In the genomic region with DNA sequence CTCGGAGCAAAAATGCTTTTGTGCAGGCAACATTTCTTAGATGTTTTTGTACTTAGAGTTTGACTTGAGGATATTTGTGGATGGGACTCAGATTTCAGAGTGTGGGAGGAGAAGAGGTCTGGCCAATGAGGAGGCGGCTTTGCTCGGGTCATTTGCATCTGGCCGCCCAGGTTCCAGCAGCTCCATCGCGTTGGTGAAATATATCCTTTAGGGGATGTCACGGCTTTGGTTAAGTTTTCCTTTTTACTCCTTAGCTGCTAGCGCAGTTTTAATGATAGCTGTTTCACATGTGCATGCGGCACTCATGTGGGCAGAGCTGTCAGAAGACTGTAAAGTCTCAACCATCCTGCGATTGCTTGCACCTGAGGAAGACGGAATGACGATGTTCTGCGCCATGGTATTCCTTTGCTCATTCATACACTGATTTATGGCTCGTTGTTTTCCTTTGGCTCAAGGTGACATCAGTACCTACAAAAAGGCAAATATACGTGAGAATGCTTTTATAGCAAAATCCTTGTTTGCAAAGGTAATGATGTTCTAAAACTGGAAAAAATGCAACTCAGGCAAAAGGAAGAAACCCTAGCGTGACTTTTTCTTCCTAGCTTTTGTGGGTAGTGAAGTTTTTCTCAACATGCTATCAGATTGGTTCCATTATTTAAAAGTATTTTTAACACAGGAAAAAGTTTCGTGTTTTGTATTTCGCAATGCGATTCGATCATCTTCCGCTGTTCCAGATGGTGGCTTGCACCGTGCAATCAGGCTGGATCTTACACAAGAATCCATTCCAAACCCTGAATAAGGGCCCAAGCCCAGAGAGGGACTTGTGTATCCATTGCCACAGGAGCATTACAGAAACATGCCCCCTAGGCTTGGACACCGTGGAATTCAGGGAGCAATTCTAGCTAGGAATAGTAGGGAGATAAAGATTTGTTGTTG, we compare ENCODE assay signal across 8 cellular contexts.
DNase-seq lines count a peak whose midpoint lies in the region; ATAC-seq and TF ChIP-seq lines count a peak whose summit lies in the region.

No MANE protein-coding gene starts in this region.

- whole genome bisulfite sequencing in H9 (ENCODE audit: extremely low coverage, insufficient read length, low lambda C conversion rate) = no CpG with 5 or more reads among the region's 23 CpGs

- ATAC-seq in left lobe of liver (peak; percentile 88), GM18502 (IDR thresholded peaks at IDR 0.05; ENCODE audit: poor library complexity, unreplicated experiment) (no peak)

- no peak overlapping the region for H4K91ac ChIP-seq in H9 (ENCODE audit: insufficient read length, low read depth, low read length)

- no peaks in the 10 kb centered on the region for H3K9me3 Mint-ChIP-seq in H9
- H3K9me3 Mint-ChIP-seq in activated CD4-positive, alpha-beta memory T cell treated with anti-CD3 and anti-CD28 coated beads for 36 hours = no peaks in the 10 kb centered on the region

- H2AK5ac ChIP-seq in H9 (ENCODE audit: insufficient read length, low read length) = no peak overlapping the region

- no peaks in the 10 kb centered on the region; a peak in 1 of 7 replicates for H3K36me3 Mint-ChIP-seq in H9 (ENCODE audit: insufficient read depth in 1 of 3, low read depth in 3 of 3)
- H3K36me3 Mint-ChIP-seq in activated CD4-positive, alpha-beta memory T cell treated with anti-CD3 and anti-CD28 coated beads for 36 hours = no peaks in the 10 kb centered on the region

- peak overlapping the region; percentile 58 for H3K4me2 ChIP-seq in H9 (ENCODE audit: insufficient read depth, insufficient read length, low read length)

- peaks cover 21 to 24% of the 10 kb centered on the region in 2 experiments for H3K4me1 Mint-ChIP-seq in H9
- no peaks in the 10 kb centered on the region for H3K4me1 Mint-ChIP-seq in activated CD4-positive, alpha-beta memory T cell treated with anti-CD3 and anti-CD28 coated beads for 36 hours (ENCODE audit: low read depth)

- peaks cover 16% of the 10 kb centered on the region for H3K27me3 Mint-ChIP-seq in H9 (ENCODE audit: low read depth)
- peaks cover 33% of the 10 kb centered on the region for H3K27me3 Mint-ChIP-seq in activated CD4-positive, alpha-beta memory T cell treated with anti-CD3 and anti-CD28 coated beads for 36 hours

- no peaks in the 10 kb centered on the region for H3K27me3 ChIP-seq in H9 (ENCODE audit: insufficient read depth, low read length)

- no peak overlapping the region for H2BK5ac ChIP-seq in H9 (ENCODE audit: insufficient read length, low read length)

- H2BK120ac ChIP-seq in H9 (ENCODE audit: low read depth, low read length, poor library complexity, severe bottlenecking) = no peak overlapping the region

- no peak overlapping the region for H3K27ac ChIP-seq in H9 (ENCODE audit: insufficient read length, low read depth, low read length)

- no peaks in the 10 kb centered on the region for H3K9me3 ChIP-seq in H9 (ENCODE audit: control insufficient read depth, low read depth, low read length)

- no peaks in the 10 kb centered on the region for H3K23me2 ChIP-seq in H9 (ENCODE audit: insufficient read length, low read depth, low read length, poor library complexity, severe bottlenecking)

- POLR2A ChIA-PET in activated CD4-positive, alpha-beta memory T cell treated with anti-CD3 and anti-CD28 coated beads for 36 hours (lab: Charles Lee) = no interaction called here

- H4K5ac ChIP-seq in H9 (ENCODE audit: insufficient read length, low read depth, low read length) = no peak overlapping the region

- peak overlapping the region; percentile 35 to 47; a peak in 3 of 5 replicates for H3K4me3 Mint-ChIP-seq in H9
- no peak overlapping the region for H3K4me3 Mint-ChIP-seq in activated CD4-positive, alpha-beta memory T cell treated with anti-CD3 and anti-CD28 coated beads for 36 hours

- H2BK12ac ChIP-seq in H9 (ENCODE audit: insufficient read length, low read depth, low read length) = no peak overlapping the region

- H2AFZ ChIP-seq in H9 (ENCODE audit: low read length) = no peak overlapping the region

- H3K56ac ChIP-seq in H9 (ENCODE audit: insufficient read length, low read depth, low read length) = no peak overlapping the region

- H3T11ph ChIP-seq in H9 (ENCODE audit: low read length) = no peak overlapping the region

- no peak overlapping the region for H2BK20ac ChIP-seq in H9 (ENCODE audit: low read depth, low read length, poor library complexity, severe bottlenecking)

- no peak overlapping the region for H3K9ac ChIP-seq in H9 (ENCODE audit: extremely low read depth, insufficient read length, low read length)

- no peak overlapping the region for H3K27ac Mint-ChIP-seq in H9
- H3K27ac Mint-ChIP-seq in activated CD4-positive, alpha-beta memory T cell treated with anti-CD3 and anti-CD28 coated beads for 36 hours = no peak overlapping the region

- H4K20me1 ChIP-seq in H9 (ENCODE audit: control insufficient read depth, insufficient read depth, insufficient read length) = peaks cover 2% of the 10 kb centered on the region

- no peaks in the 10 kb centered on the region for H3K79me2 ChIP-seq in H9 (ENCODE audit: insufficient read depth, low read length)

- no peak for TF ChIP-seq CTCF in H9 (conservative IDR thresholded peaks at IDR 0.05)

- H3K4me1 ChIP-seq in H9 (ENCODE audit: insufficient read depth, low read length) = peaks cover 4% of the 10 kb centered on the region; the same call in 1 of the 2 replicates

- H3K14ac ChIP-seq in H9 (ENCODE audit: insufficient read depth, low read length) = no peak overlapping the region

- no peak overlapping the region for H3K4ac ChIP-seq in H9 (ENCODE audit: low read depth, low read length)

- DNase-seq in H9 (peak; percentile 79), NCI-H748 treated with DMSO at 0.1 percent for 48 hours (lab: John Stamatoyannopoulos, UW) (peak; percentile 79), dermis blood vessel endothelial cell (peak; percentile 66), left lobe of liver (ENCODE audit: low spot score) (no peak), stromal cell of bone marrow (ENCODE audit: low read depth) (peak; percentile 88)
- DNase-seq in effector CD8-positive, alpha-beta T cell (lab: John Stamatoyannopoulos, UW) = no peak
- DNase-seq in activated CD4-positive, alpha-beta memory T cell treated with anti-CD3 and anti-CD28 coated beads for 36 hours = no peak

- CTCF ChIA-PET in activated CD4-positive, alpha-beta memory T cell treated with anti-CD3 and anti-CD28 coated beads for 36 hours (lab: Charles Lee) = interaction anchor here (1.2 kb wide), 1 partner anchor 144 kb away, joined by 4 read pairs; no protein-coding TSS in a partner anchor

- H2BK15ac ChIP-seq in H9 (ENCODE audit: low read depth, low read length) = no peak overlapping the region

- no peak overlapping the region for H3K23ac ChIP-seq in H9 (ENCODE audit: insufficient read length, low read depth, low read length)

- intact Hi-C loops in activated CD4-positive, alpha-beta memory T cell treated with anti-CD3 and anti-CD28 coated beads for 36 hours (cut with micrococcal nuclease) = no loop called here

- H4K8ac ChIP-seq in H9 (replicated peaks; ENCODE audit: insufficient read length, low read depth, low read length) = no peak overlapping the region

- no peak overlapping the region for H3K18ac ChIP-seq in H9 (ENCODE audit: insufficient read length, low read depth, low read length)

- no peaks in the 10 kb centered on the region for H3K79me1 ChIP-seq in H9 (ENCODE audit: insufficient read depth, low read depth, low read length, poor library complexity, severe bottlenecking)

Comparison
In these comparisons a context has a peak if more than half of its experiments do, and no peak if none do; other contexts are left out.
1. DNase-seq: peak in H9 (single experiment), NCI-H748 treated with DMSO at 0.1 percent for 48 hours (single experiment), dermis blood vessel endothelial cell (single experiment) and stromal cell of bone marrow (single experiment); none in left lobe of liver (single experiment), effector CD8-positive, alpha-beta T cell (single experiment) and activated CD4-positive, alpha-beta memory T cell treated with anti-CD3 and anti-CD28 coated beads for 36 hours (single experiment).